ENCODE assay signal across 12 cellular contexts in genomic region chr12:3216726-3217682, GRCh38.
DNase-seq lines count a peak whose midpoint lies in the region; ATAC-seq and TF ChIP-seq lines count a peak whose summit lies in the region.
"Had no signal": no experiment of that assay in that cellular context is flagged by ENCODE, and none has a peak within 500 bp of the region (broad histone marks: within the 10 kb centered on the region; RNA-seq: fewer than 3 reads in every experiment).

No MANE protein-coding gene starts in this region.

- TF ChIP-seq CTCF in kidney epithelial cell (IDR thresholded peaks at IDR 0.05; ENCODE audit: insufficient read depth, low read length, poor library complexity, severe bottlenecking), result no peak

- no peaks in the 10 kb centered on the region for H3K4me1 ChIP-seq in aorta (ENCODE audit: control insufficient read depth in 1 of 2, insufficient read depth in 2 of 2, low read length in 2 of 2)

- H3K36me3 ChIP-seq in kidney epithelial cell (ENCODE audit: control insufficient read depth, insufficient read depth, low read length) (peaks cover 2% of the 10 kb centered on the region), aorta (ENCODE audit: control insufficient read depth in 1 of 2, insufficient read depth in 2 of 2, low read length in 1 of 2) (no peaks in the 10 kb centered on the region)

- DNase-seq in DMS53 (lab: John Stamatoyannopoulos, UW) (peak; percentile 29), DMS53 treated with DMSO at 0.1 percent for 48 hours (lab: John Stamatoyannopoulos, UW; ENCODE audit: unreplicated experiment) (no peak), cerebellar cortex (ENCODE audit: low spot score) (peak; percentile 77), kidney epithelial cell (ENCODE audit: low read depth) (peak; percentile 48), aorta (peak; percentile 78 to 88), NCI-H524 treated with DMSO at 0.1 percent for 48 hours (lab: John Stamatoyannopoulos, UW) (no peak)
- DNase-seq in activated effector memory CD4-positive, alpha-beta T cell treated with Interleukin-2 at 50 U/mL for 16 hours, result no peak
- no peak for DNase-seq in activated effector memory CD4-positive, alpha-beta T cell treated with anti-CD3 and anti-CD28 coated beads, Interleukin-2, amount 50 U/mL, for 16 hours
- DNase-seq: activated gamma-delta T cell, hippocampal formation, NCI-H524 had no signal

- H3K9me3 ChIP-seq in aorta (ENCODE audit: control insufficient read depth, low read length), result no peaks in the 10 kb centered on the region

- no peaks in the 10 kb centered on the region for H3K27me3 ChIP-seq in kidney epithelial cell (ENCODE audit: control insufficient read depth, insufficient read depth, low read length)
- no peaks in the 10 kb centered on the region for H3K27me3 ChIP-seq in aorta (ENCODE audit: control insufficient read depth in 1 of 2, insufficient read depth in 2 of 2, low read length in 1 of 2)

- H3K4me3 ChIP-seq in kidney epithelial cell (ENCODE audit: low read depth, low read length) (no peak overlapping the region), aorta (ENCODE audit: low read length in 2 of 2) (no peak overlapping the region)

- intact Hi-C loops in aorta (cut with DNase I), result no loop called here

- peak overlapping the region; percentile 72 to 76 for H3K27ac ChIP-seq in aorta (ENCODE audit: low read depth in 1 of 2, low read length in 2 of 2)
- H3K27ac ChIP-seq: 22Rv1 had no signal

- 29 to 37% methylated on average over 12 of the region's 12 CpGs for WGBS in aorta, 2 donors

- ATAC-seq in aorta (ENCODE audit: low FRiP score), result peak; percentile 39

Comparison
In these comparisons a context has a peak if more than half of its experiments do, and no peak if none do; other contexts are left out.
1. DNase-seq: peak in DMS53 (single experiment), cerebellar cortex (single experiment), kidney epithelial cell (single experiment) and aorta (2 of 2); none in DMS53 treated with DMSO at 0.1 percent for 48 hours (single experiment), activated effector memory CD4-positive, alpha-beta T cell treated with Interleukin-2 at 50 U/mL for 16 hours (single experiment), activated effector memory CD4-positive, alpha-beta T cell treated with anti-CD3 and anti-CD28 coated beads, Interleukin-2, amount 50 U/mL, for 16 hours (single experiment) and NCI-H524 treated with DMSO at 0.1 percent for 48 hours (single experiment).